1 cellular context compared by ENCODE assay signal in genomic region chr1:79235221-79236002, GRCh38.
TF ChIP-seq lines count a peak whose summit lies in the region.

No MANE protein-coding gene starts in this region.

TF ChIP-seq in GM23338, 12 proteins besides CTCF, POLR2A, EP300 and RAD21 (continued from another document):
- TF ChIP-seq REST (IDR thresholded peaks at IDR 0.05; ENCODE audit: unreplicated experiment) = no peak
- no peak for TF ChIP-seq ZNF331 (CRISPR knock-in tag; IDR thresholded peaks at IDR 0.05; ENCODE audit: low read depth)
- TF ChIP-seq STAT1 (IDR thresholded peaks at IDR 0.05; ENCODE audit: unreplicated experiment) = no peak
- TF ChIP-seq EZH2phosphoT487 (IDR thresholded peaks at IDR 0.05; ENCODE audit: unreplicated experiment) = no peak
- TF ChIP-seq CREB1 (CRISPR knock-in tag; IDR thresholded peaks at IDR 0.05; ENCODE audit: low read depth) = no peak
- no peak for TF ChIP-seq JUNB (IDR thresholded peaks at IDR 0.05; ENCODE audit: unreplicated experiment)
- no peak for TF ChIP-seq NANOG (IDR thresholded peaks at IDR 0.05; ENCODE audit: borderline replicate concordance)
